ENCODE assay signal across 8 cellular contexts in genomic region chr7:128531105-128531954, GRCh38. TPM values are rescaled to one million over a fixed set of nuclear protein-coding genes. Genes with fewer than 3 reads are reported as not detected.
DNase-seq lines count a peak whose midpoint lies in the region; ATAC-seq and TF ChIP-seq lines count a peak whose summit lies in the region.
"Not testable (repeated sequence)": the region's sequence is repeated elsewhere in the genome, so short reads cannot be mapped to it uniquely, and the experiment has no call there.

No MANE protein-coding gene starts in this region.

- not testable (repeated sequence) for H3K4me3 Mint-ChIP-seq in endothelial cell (ENCODE audit: unreplicated experiment)

- not testable (repeated sequence) for H3K9me3 Mint-ChIP-seq in endothelial cell (ENCODE audit: unreplicated experiment)

- peaks cover 23% of the 10 kb centered on the region for H3K4me1 Mint-ChIP-seq in endothelial cell (ENCODE audit: unreplicated experiment)

- ATAC-seq in GM21447 (IDR thresholded peaks at IDR 0.05; ENCODE audit: unreplicated experiment), result peak; percentile 70

- DNase-seq in COLO668 (lab: John Stamatoyannopoulos, UW; ENCODE audit: unreplicated experiment) (peak; percentile 90), NOMO-1 treated with dmso at 0.1 percent for 144 hours (lab: John Stamatoyannopoulos, UW; ENCODE audit: unreplicated experiment) (peak; percentile 59), endothelial cell (ENCODE audit: low spot score) (peak; percentile 83)
- DNase-seq in activated CD8-positive, alpha-beta memory T cell treated with anti-CD3 and anti-CD28 coated beads, Interleukin-2, amount 50 U/mL, for 24 hours (ENCODE audit: extremely low read depth), result peak; percentile 47
- peak; percentile 48 for DNase-seq in stimulated activated CD8-positive, alpha-beta memory T cell treated with anti-CD3 and anti-CD28 coated beads, Interleukin-15, amount 100 ng/mL, for 1 hour (ENCODE audit: low read depth)

- TF ChIP-seq CTCF in endothelial cell (IDR thresholded peaks at IDR 0.05; ENCODE audit: unreplicated experiment), result not testable (repeated sequence)

- not testable (repeated sequence) for H3K27ac Mint-ChIP-seq in endothelial cell (ENCODE audit: unreplicated experiment)

- H3K9me3 ChIP-seq in HUES48 (ENCODE audit: control insufficient read depth, insufficient read depth, low read length); mesodermal cell (ENCODE audit: control insufficient read depth, low read length): not testable (repeated sequence)

- peak overlapping the region; percentile 78; the same call in 1 of the 2 replicates for H3K9ac ChIP-seq in HUES48 (ENCODE audit: low read depth, low read length)

- H3K36me3 ChIP-seq in HUES48 (ENCODE audit: control insufficient read depth, insufficient read depth, low read length), result peaks cover 12% of the 10 kb centered on the region
- peaks cover 17% of the 10 kb centered on the region for H3K36me3 ChIP-seq in mesodermal cell (ENCODE audit: control insufficient read depth, insufficient read depth, low read length)

- H3K27ac ChIP-seq in HUES48 (ENCODE audit: low read depth, low read length) (peak overlapping the region; percentile 80), mesodermal cell (ENCODE audit: low read depth, low read length, severe bottlenecking) (peak overlapping the region; percentile 91)

- H3K36me3 Mint-ChIP-seq in endothelial cell (ENCODE audit: low read depth, unreplicated experiment), result peaks cover 17% of the 10 kb centered on the region

- 0% methylated on average over 33 to 55 of the region's 92 CpGs for WGBS in mesodermal cell (ENCODE audit: insufficient coverage in 2 of 2), 2 experiments

- not testable (repeated sequence) for H3K4me1 ChIP-seq in HUES48 (ENCODE audit: control insufficient read depth, insufficient read depth, low read length); mesodermal cell (ENCODE audit: control insufficient read depth, insufficient read depth, low read length, poor library complexity, severe bottlenecking)

- H3K4me3 ChIP-seq in HUES48 (ENCODE audit: low read depth, low read length) (peak overlapping the region; percentile 78), mesodermal cell (ENCODE audit: extremely low read depth, insufficient read depth, low read length, poor library complexity, severe bottlenecking) (peak overlapping the region; percentile 65)

- not testable (repeated sequence) for H3K27me3 Mint-ChIP-seq in endothelial cell (ENCODE audit: unreplicated experiment)

- H3K27me3 ChIP-seq in HUES48 (ENCODE audit: control insufficient read depth, insufficient read depth, low read length), result not testable (repeated sequence)

RNA-seq across cellular contexts. Expression of gene METTL2B, which starts 54.8 kb away (rescaled TPM):
- 26.9 TPM for total RNA-seq in endothelial cell (ENCODE audit: unreplicated experiment)
- polyA plus RNA-seq in mesodermal cell (2013, experiment 1 of 2), result 19.3 TPM
- 20.6 TPM for polyA plus RNA-seq in mesodermal cell (2013, experiment 2 of 2)

Comparison
In these comparisons a context has a peak if more than half of its experiments do, and no peak if none do; other contexts are left out.
1. Peak in every context shown above with its lines: DNase-seq, ATAC-seq, H3K4me3 ChIP-seq and H3K27ac ChIP-seq.